Comparison of ENCODE assay signal across 8 cellular contexts in genomic region chr3:194584435-194584776, GRCh38. TPM values are rescaled to one million over a fixed set of nuclear protein-coding genes. Genes with fewer than 3 reads are reported as not detected.
A peak's percentile ranks its signal among the peaks of the same experiment; 100 is the strongest.
DNase-seq lines count a peak whose midpoint lies in the region; ATAC-seq, FAIRE-seq and TF ChIP-seq lines count a peak whose summit lies in the region.

No MANE protein-coding gene starts in this region.

- no peak for ATAC-seq in PC-3
- no peak for ATAC-seq in GM21515 (IDR thresholded peaks at IDR 0.05; ENCODE audit: unreplicated experiment)

- TF ChIP-seq CTCF in Caco-2 (IDR thresholded peaks at IDR 0.05; ENCODE audit: insufficient read depth in 1 of 2, low read depth in 1 of 2, low read length in 1 of 2, severe bottlenecking in 1 of 2, unreplicated experiment in 1 of 2) (no peak), PC-3 (conservative IDR thresholded peaks at IDR 0.05; ENCODE audit: low read depth, low read length) (no peak), neutrophil (IDR thresholded peaks at IDR 0.05) (no peak)

- no peaks in the 10 kb centered on the region for H3K9me3 Mint-ChIP-seq in Caco-2 (ENCODE audit: unreplicated experiment)

- H2AFZ ChIP-seq in PC-3 (ENCODE audit: low read length), result peak overlapping the region; percentile 89

- H4K20me1 ChIP-seq in PC-3 (ENCODE audit: low read length), result no peaks in the 10 kb centered on the region

- no peak for FAIRE-seq in H54 (lab: Jason Lieb, UNC)

- H3K4me2 ChIP-seq in PC-3 (ENCODE audit: low read length), result peak overlapping the region; percentile 94

- peaks cover 15% of the 10 kb centered on the region for H3K4me1 Mint-ChIP-seq in Caco-2 (ENCODE audit: low read depth, unreplicated experiment)

- no peaks in the 10 kb centered on the region for H3K36me3 ChIP-seq in Caco-2 (ENCODE audit: control insufficient read depth, insufficient read depth, low read length)
- H3K36me3 ChIP-seq in PC-3 (ENCODE audit: low read depth, low read length), result no peaks in the 10 kb centered on the region
- no peaks in the 10 kb centered on the region for H3K36me3 ChIP-seq in neutrophil

- H3K4me1 ChIP-seq in Caco-2, result peaks cover 24% of the 10 kb centered on the region
- H3K4me1 ChIP-seq in PC-3 (ENCODE audit: insufficient read depth, low read length), result peaks cover 39% of the 10 kb centered on the region
- H3K4me1 ChIP-seq in neutrophil (ENCODE audit: control insufficient read depth in 1 of 2, insufficient read depth in 1 of 2, low read depth in 1 of 2, low read length in 1 of 2), result peaks cover 26 to 33% of the 10 kb centered on the region in 2 experiments

- H3K27ac ChIP-seq in PC-3 (ENCODE audit: low read length), result peak overlapping the region; percentile 82
- H3K27ac ChIP-seq in epithelial cell of prostate, result peak overlapping the region; percentile 82
- peak overlapping the region; percentile 95 for H3K27ac ChIP-seq in neutrophil

- H3K4me3 Mint-ChIP-seq in Caco-2 (ENCODE audit: unreplicated experiment), result peak overlapping the region; percentile 96

- H3K27ac Mint-ChIP-seq in Caco-2 (ENCODE audit: unreplicated experiment), result peak overlapping the region; percentile 98

- peak overlapping the region; percentile 75 for H3K4me3 ChIP-seq in Caco-2 (ENCODE audit: low read depth, low read length)
- H3K4me3 ChIP-seq in PC-3 (ENCODE audit: low read length), result peak overlapping the region; percentile 98
- H3K4me3 ChIP-seq in neutrophil (ENCODE audit: low read depth in 1 of 2, low read length in 1 of 2), result peak overlapping the region; percentile 76 to 96

- peak overlapping the region; percentile 98 for H3K9ac ChIP-seq in PC-3 (ENCODE audit: low read length)

- H3K27me3 Mint-ChIP-seq in Caco-2 (ENCODE audit: insufficient read depth, unreplicated experiment), result no peaks in the 10 kb centered on the region

- peaks cover 3% of the 10 kb centered on the region for H3F3A ChIP-seq in PC-3 (ENCODE audit: low read length, unreplicated experiment)

- H3K9me3 ChIP-seq in Caco-2 (no peaks in the 10 kb centered on the region), PC-3 (ENCODE audit: low read length) (no peaks in the 10 kb centered on the region), neutrophil (no peaks in the 10 kb centered on the region)

- intact Hi-C loops in Caco-2 (cut with micrococcal nuclease; ENCODE audit: unreplicated experiment), result no loop called here
- intact Hi-C loops in PC-3 (cut with micrococcal nuclease), result loop anchor here (1.0 kb wide), 1 partner anchor 9 kb away; no protein-coding TSS in a partner anchor

- no peak for TF ChIP-seq POLR2A in H54 (IDR thresholded peaks at IDR 0.05; ENCODE audit: low read depth, low read length)

- H3K79me2 ChIP-seq in PC-3 (ENCODE audit: low read length), result peaks cover 17% of the 10 kb centered on the region

- H3K27me3 ChIP-seq in Caco-2 (replicated peaks; ENCODE audit: control insufficient read depth, insufficient read depth, low read length) (no peaks in the 10 kb centered on the region), PC-3 (ENCODE audit: low read length) (no peaks in the 10 kb centered on the region), neutrophil (no peaks in the 10 kb centered on the region)

- DNase-seq in Caco-2, result peak in 1 of 2 experiments; percentile 30
- no peak for DNase-seq in PC-3
- no peak for DNase-seq in epithelial cell of prostate (ENCODE audit: low read depth, low spot score)
- no peak for DNase-seq in activated CD4-positive, CD25-positive, alpha-beta regulatory T cell treated with anti-CD3 and anti-CD28 coated beads, Interleukin-2, amount 50 U/mL, for 72 hours
- no peak for DNase-seq in amygdala (lab: John Stamatoyannopoulos, UW)
- DNase-seq in H54 (ENCODE audit: insufficient read length, low spot score), result no peak

- CTCF ChIA-PET in Caco-2 (lab: Charles Lee), result interaction anchor here (2.5 kb wide), 1 partner anchor 10 kb away, joined by 13 read pairs; no protein-coding TSS in a partner anchor
- CTCF ChIA-PET in PC-3 (lab: Charles Lee), result interaction anchor here (1.7 kb wide), 1 partner anchor 112 kb away, joined by 5 read pairs; no protein-coding TSS in a partner anchor

- no peaks in the 10 kb centered on the region for H3K9me2 ChIP-seq in PC-3 (replicated peaks; ENCODE audit: low read length)

- POLR2A ChIA-PET in Caco-2 (lab: Charles Lee) (interaction anchor here (0.8 to 1.2 kb wide), 3 partner anchors 12 to 112 kb away, joined by 3 read pairs; no protein-coding TSS in a partner anchor), PC-3 (lab: Charles Lee; ENCODE audit: unreplicated experiment) (interaction anchor here (0.6 to 0.8 kb wide), 3 partner anchors 8 to 87 kb away, joined by 3 to 7 read pairs (median 6); no protein-coding TSS in a partner anchor)

- BruUV-seq in Caco-2 (replicated peaks; lab: Mats Ljungman, UMichigan) (TSS peak; percentile 73), PC-3 (replicated peaks; lab: Mats Ljungman, UMichigan) (no TSS peak)

- H3K36me3 Mint-ChIP-seq in Caco-2 (ENCODE audit: insufficient read depth, unreplicated experiment), result peaks cover 14% of the 10 kb centered on the region

RNA-seq across cellular contexts. Expression of gene TMEM44, which starts 48.8 kb away (rescaled TPM):
- total RNA-seq in Caco-2 (2022) (11.8 and 16.3 TPM in 2 replicates), PC-3 (2014; rRNA removed) (15.3 and 16.6 TPM in 2 replicates)
